ENCODE assay signal across 30 cellular contexts in genomic region chr14:105159344-105159743, GRCh38.
"Had no signal": no experiment of that assay in that cellular context is flagged by ENCODE, and none has a peak within 500 bp of the region (broad histone marks: within the 10 kb centered on the region; RNA-seq: fewer than 3 reads in every experiment).

No MANE protein-coding gene starts in this region.

- H3K36me3 ChIP-seq: ovary, right lobe of liver, sigmoid colon, transverse colon, upper lobe of right lung, uterus had no signal

- H3K9ac ChIP-seq: parathyroid adenoma had no signal

- ATAC-seq: naive thymus-derived CD8-positive, alpha-beta T cell; natural killer cell treated with Interleukin-12 subunit alpha and Interleukin-12 subunit beta and Interleukin-15 and Interleukin-18, amount 100 ng/mL, for 72 hours; psoas muscle; right cardiac atrium; right lobe of liver; stimulated activated effector memory CD8-positive, alpha-beta T cell treated with anti-CD3 and anti-CD28 coated beads, Interleukin-12 subunit alpha, Interleukin-12 subunit beta, amount 100 ng/mL, for 72 hours; stimulated activated naive B cell treated with anti-CD40 and anti-IgM and Interleukin-4, amounts not matched to agents 10 μg/mL and 1 μg/mL and 100 μg/mL, for 72 hours; upper lobe of right lung had no signal

- DNase-seq: naive thymus-derived CD8-positive, alpha-beta T cell; nephron progenitor cell; occipital lobe; ovary; posterior cingulate gyrus; psoas muscle; right cardiac atrium; right lobe of liver; sigmoid colon; small intestine; stimulated activated CD4-positive, alpha-beta T cell treated with anti-CD3 and anti-CD28 coated beads, Interleukin-15, amount 100 ng/mL, for 24 hours; stimulated activated CD4-positive, alpha-beta T cell treated with anti-CD3 and anti-CD28 coated beads, Interleukin-2, amount 100 ng/mL, for 24 hours; stimulated activated CD4-positive, alpha-beta T cell treated with anti-CD3 and anti-CD28 coated beads, Interleukin-2, amount 100 ng/mL, for 48 hours; stimulated activated CD4-positive, alpha-beta T cell treated with anti-CD3 and anti-CD28 coated beads, Interleukin-4, amount 100 ng/mL, for 24 hours; stimulated activated naive B cell treated with anti-CD40 and anti-IgM and Interleukin-4, amounts not matched to agents 10 μg/mL and 1 μg/mL and 100 μg/mL, for 72 hours; stimulated activated naive CD4-positive, alpha-beta T cell treated with Interleukin-2 at 50 U/mL for 16 hours; substantia nigra; testis; tibial artery; transverse colon; upper lobe of right lung; uterus had no signal

- H3K4me3 Mint-ChIP-seq: naive thymus-derived CD8-positive, alpha-beta T cell; natural killer cell treated with Interleukin-12 subunit alpha and Interleukin-12 subunit beta and Interleukin-15 and Interleukin-18, amount 100 ng/mL, for 72 hours; nephron progenitor cell; neural crest cell; stimulated activated effector memory CD8-positive, alpha-beta T cell treated with anti-CD3 and anti-CD28 coated beads, Interleukin-12 subunit alpha, Interleukin-12 subunit beta, amount 100 ng/mL, for 72 hours; stimulated activated naive B cell treated with anti-CD40 and anti-IgM and Interleukin-4, amounts not matched to agents 10 μg/mL and 1 μg/mL and 100 μg/mL, for 72 hours; stimulated activated naive CD8-positive, alpha-beta T cell treated with anti-CD3 and anti-CD28 coated beads, Interleukin-15, Interleukin-2, amounts not matched to agents 100 ng/mL and 50 ng/mL, for 24 hours; type B pancreatic cell had no signal

- FAIRE-seq: small intestine had no signal

- H3K9me3 Mint-ChIP-seq: naive thymus-derived CD8-positive, alpha-beta T cell; natural killer cell treated with Interleukin-12 subunit alpha and Interleukin-12 subunit beta and Interleukin-15 and Interleukin-18, amount 100 ng/mL, for 72 hours; nephron progenitor cell; neural crest cell; stimulated activated effector memory CD8-positive, alpha-beta T cell treated with anti-CD3 and anti-CD28 coated beads, Interleukin-12 subunit alpha, Interleukin-12 subunit beta, amount 100 ng/mL, for 72 hours; stimulated activated naive CD8-positive, alpha-beta T cell treated with anti-CD3 and anti-CD28 coated beads, Interleukin-15, Interleukin-2, amounts not matched to agents 100 ng/mL and 50 ng/mL, for 24 hours; type B pancreatic cell had no signal

- H3K4me3 ChIP-seq: ovary, psoas muscle, right lobe of liver, sigmoid colon, suprapubic skin, testis, tibial artery, transverse colon, upper lobe of right lung, uterus had no signal

- H3K79me2 ChIP-seq: parathyroid adenoma had no signal

- H3K4me1 ChIP-seq: parathyroid adenoma, right lobe of liver, sigmoid colon, testis, tibial artery, transverse colon, upper lobe of right lung, uterus had no signal

- H3K4me1 Mint-ChIP-seq: neural crest cell; stimulated activated effector memory CD8-positive, alpha-beta T cell treated with anti-CD3 and anti-CD28 coated beads, Interleukin-12 subunit alpha, Interleukin-12 subunit beta, amount 100 ng/mL, for 72 hours had no signal

- H3K27ac Mint-ChIP-seq: naive thymus-derived CD8-positive, alpha-beta T cell; natural killer cell treated with Interleukin-12 subunit alpha and Interleukin-12 subunit beta and Interleukin-15 and Interleukin-18, amount 100 ng/mL, for 72 hours; nephron progenitor cell; progenitor cell of endocrine pancreas; stimulated activated effector memory CD8-positive, alpha-beta T cell treated with anti-CD3 and anti-CD28 coated beads, Interleukin-12 subunit alpha, Interleukin-12 subunit beta, amount 100 ng/mL, for 72 hours; stimulated activated naive B cell treated with anti-CD40 and anti-IgM and Interleukin-4, amounts not matched to agents 10 μg/mL and 1 μg/mL and 100 μg/mL, for 72 hours; stimulated activated naive CD8-positive, alpha-beta T cell treated with anti-CD3 and anti-CD28 coated beads, Interleukin-15, Interleukin-2, amounts not matched to agents 100 ng/mL and 50 ng/mL, for 24 hours; type B pancreatic cell had no signal

- H3K27ac ChIP-seq: ovary, parathyroid adenoma, psoas muscle, right lobe of liver, sigmoid colon, suprapubic skin, testis, tibial artery, transverse colon, upper lobe of right lung, uterus had no signal

- H3K9me3 ChIP-seq: ovary, psoas muscle, right lobe of liver, sigmoid colon, suprapubic skin, testis, tibial artery, transverse colon, upper lobe of right lung, uterus had no signal

- H2AFZ ChIP-seq: parathyroid adenoma had no signal

- H3K27me3 ChIP-seq: ovary, right lobe of liver, testis, transverse colon, upper lobe of right lung, uterus had no signal

- H3K27me3 Mint-ChIP-seq: natural killer cell treated with Interleukin-12 subunit alpha and Interleukin-12 subunit beta and Interleukin-15 and Interleukin-18, amount 100 ng/mL, for 72 hours; progenitor cell of endocrine pancreas; stimulated activated naive CD8-positive, alpha-beta T cell treated with anti-CD3 and anti-CD28 coated beads, Interleukin-15, Interleukin-2, amounts not matched to agents 100 ng/mL and 50 ng/mL, for 24 hours; type B pancreatic cell had no signal
